1 cellular context compared by ENCODE assay signal in the genomic region with DNA sequence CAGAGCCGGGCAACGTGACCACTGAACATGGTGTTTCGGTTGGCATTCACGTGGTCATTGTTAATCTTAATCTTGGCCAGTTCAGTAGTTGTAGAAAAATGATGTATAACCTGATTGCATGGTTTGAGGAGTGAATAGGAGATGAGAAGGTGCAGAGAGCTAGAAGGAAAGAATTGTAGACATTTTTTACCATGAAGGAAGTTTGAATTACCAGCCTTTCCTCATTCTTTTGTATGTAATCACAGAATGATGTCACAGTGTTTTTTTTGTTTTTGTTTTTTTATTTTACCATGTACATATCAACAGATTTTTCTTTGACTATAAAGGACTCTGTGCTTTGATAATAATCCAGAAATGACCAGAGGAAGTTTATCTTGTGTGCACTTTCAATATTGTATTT.
A peak's percentile ranks its signal among the peaks of the same experiment; 100 is the strongest.
TF ChIP-seq lines count a peak whose summit lies in the region.

No MANE protein-coding gene starts in this region.

TF ChIP-seq in endothelial cell of umbilical vein, 7 proteins besides CTCF, POLR2A, EP300 and RAD21:
- TF ChIP-seq JUN (IDR thresholded peaks at IDR 0.05; ENCODE audit: borderline replicate concordance, insufficient read depth, insufficient read length, low read depth) (peak; percentile 61), POLR2AphosphoS5 (IDR thresholded peaks at IDR 0.05; ENCODE audit: insufficient read depth, low read depth, low read length) (no peak), GATA2 (IDR thresholded peaks at IDR 0.05; ENCODE audit: insufficient read depth, insufficient read length, low read depth, low read length) (no peak), FOS (IDR thresholded peaks at IDR 0.05; ENCODE audit: borderline replicate concordance, insufficient read depth, low read length) (no peak), EZH2 (IDR thresholded peaks at IDR 0.05; ENCODE audit: borderline replicate concordance, low read depth, low read length, severe bottlenecking) (no peak)
